8 cellular contexts compared by ENCODE assay signal in the genomic region with DNA sequence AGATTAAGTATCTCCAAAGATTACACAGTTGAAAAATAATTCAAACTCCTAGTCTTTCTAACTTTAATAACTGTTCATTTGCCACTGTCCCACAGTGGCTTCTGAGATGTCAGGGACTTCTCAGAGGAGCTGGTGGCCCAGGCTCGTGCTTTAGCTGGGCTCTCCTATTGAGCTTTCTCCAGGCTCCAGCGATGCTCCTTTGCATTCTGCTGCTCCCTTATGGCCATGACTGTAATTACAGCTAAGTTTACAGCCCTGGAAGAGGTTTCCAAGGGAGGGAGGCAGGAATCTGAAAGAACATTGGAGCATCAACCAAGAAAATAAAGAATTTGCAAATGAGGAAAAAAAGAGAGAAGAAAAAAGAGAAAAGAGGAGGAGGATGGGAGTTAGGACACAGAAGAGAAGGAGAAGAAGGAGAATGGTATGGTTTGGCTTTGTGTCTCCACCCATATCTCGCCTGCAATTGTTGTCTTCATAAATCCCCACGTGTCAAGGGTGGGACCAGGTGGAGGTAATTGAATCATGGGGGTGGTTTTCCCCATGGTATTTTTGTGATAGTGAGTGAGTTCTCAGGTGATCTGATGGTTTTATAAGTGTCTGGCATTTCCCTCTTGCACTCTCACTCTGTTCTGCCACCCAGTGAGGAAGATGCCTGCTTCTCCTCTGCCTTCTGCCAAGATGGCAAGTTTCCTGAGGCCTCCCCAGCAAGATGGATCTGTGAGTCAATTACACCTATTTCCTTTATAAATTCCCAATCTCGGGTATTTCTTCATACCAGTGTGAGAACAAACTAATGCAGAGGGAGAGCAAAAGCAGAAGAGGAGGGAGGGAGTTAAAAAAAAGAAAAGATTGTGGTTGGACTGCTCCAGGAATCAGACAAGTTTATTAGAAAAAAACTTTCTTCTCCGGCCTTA.
DNase-seq lines count a peak whose midpoint lies in the region; ATAC-seq and TF ChIP-seq lines count a peak whose summit lies in the region.

No MANE protein-coding gene starts in this region.

- intact Hi-C loops in colonic mucosa (cut with DNase I): loop anchor here (5.0 to 10.0 kb wide), 2 partner anchors 455 to 1463 kb away; no protein-coding TSS in a partner anchor

- peak; percentile 33 for DNase-seq in DMS53 treated with DMSO at 0.1 percent for 48 hours (lab: John Stamatoyannopoulos, UW; ENCODE audit: unreplicated experiment)
- DNase-seq in GM19240 (ENCODE audit: insufficient read length, low spot score): peak; percentile 1
- DNase-seq in NCI-H774 (lab: John Stamatoyannopoulos, UW): peak; percentile 45
- DNase-seq in colonic mucosa: peak; percentile 37
- DNase-seq in myocyte (ENCODE audit: low read depth): peak; percentile 83
- no peak for DNase-seq in activated CD4-positive, alpha-beta T cell treated with anti-CD3 and anti-CD28 coated beads, Interleukin-2, amount 50 U/mL, for 4 hours

- H3K27ac ChIP-seq in colonic mucosa: no peak overlapping the region

- ATAC-seq in HG03378 (IDR thresholded peaks at IDR 0.05; ENCODE audit: unreplicated experiment) (peak; percentile 68), GM21526 (IDR thresholded peaks at IDR 0.05; ENCODE audit: low FRiP score, unreplicated experiment) (no peak)

- no peaks in the 10 kb centered on the region for H3K27me3 ChIP-seq in colonic mucosa

- H3K9ac ChIP-seq in colonic mucosa (ENCODE audit: low read depth in 2 of 2, low read length in 2 of 2): no peak overlapping the region

- H3K4me1 ChIP-seq in colonic mucosa: no peaks in the 10 kb centered on the region

- H3K9me3 ChIP-seq in colonic mucosa: no peaks in the 10 kb centered on the region

- no peaks in the 10 kb centered on the region for H3K36me3 ChIP-seq in colonic mucosa

- H3K4me3 ChIP-seq in colonic mucosa: no peak overlapping the region

- TF ChIP-seq CTCF in colonic mucosa (IDR thresholded peaks at IDR 0.05): peak; percentile 52

Comparison
In these comparisons a context has a peak if more than half of its experiments do, and no peak if none do; other contexts are left out.
1. DNase-seq: peak in DMS53 treated with DMSO at 0.1 percent for 48 hours (single experiment), GM19240 (single experiment), NCI-H774 (single experiment), colonic mucosa (single experiment) and myocyte (single experiment); none in activated CD4-positive, alpha-beta T cell treated with anti-CD3 and anti-CD28 coated beads, Interleukin-2, amount 50 U/mL, for 4 hours (0 of 2).